Comparison of ENCODE assay signal across 10 cellular contexts in the genomic region with DNA sequence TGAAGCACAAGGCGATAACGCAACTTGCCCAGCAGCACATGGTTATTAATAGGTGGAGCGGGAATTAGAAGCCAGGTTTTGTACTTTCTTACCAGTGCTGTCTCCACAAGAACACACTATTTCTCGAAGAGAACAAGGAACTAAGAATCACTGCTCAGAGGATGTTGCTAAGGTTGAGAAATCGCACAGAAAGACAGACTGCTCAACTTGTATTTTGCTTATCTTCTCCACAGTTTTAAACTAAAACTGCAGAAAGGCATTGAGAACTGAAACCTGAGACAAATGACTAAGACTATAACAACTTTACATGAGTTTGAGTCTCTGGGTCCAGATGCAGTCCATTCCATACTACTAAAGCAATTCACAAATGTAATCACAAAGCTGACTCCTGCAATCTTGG. TPM values are rescaled to one million over a fixed set of nuclear protein-coding genes. Genes with fewer than 3 reads are reported as not detected.
A peak's percentile ranks its signal among the peaks of the same experiment; 100 is the strongest.
DNase-seq lines count a peak whose midpoint lies in the region; ATAC-seq and TF ChIP-seq lines count a peak whose summit lies in the region.
"Had no signal": no experiment of that assay in that cellular context is flagged by ENCODE, and none has a peak within 500 bp of the region (broad histone marks: within the 10 kb centered on the region; RNA-seq: fewer than 3 reads in every experiment).

No MANE protein-coding gene starts in this region.

- peak; percentile 29 to 61 for DNase-seq in NOMO-1 (lab: John Stamatoyannopoulos, UW; ENCODE audit: unreplicated experiment in 2 of 2)
- DNase-seq in NOMO-1 treated with dmso at 0.1 percent for 144 hours (lab: John Stamatoyannopoulos, UW; ENCODE audit: unreplicated experiment) = no peak
- DNase-seq in activated naive CD8-positive, alpha-beta T cell treated with anti-CD3 and anti-CD28 coated beads for 36 hours = no peak
- DNase-seq in spleen = no peak
- no peak for DNase-seq in NCI-H1694 treated with DMSO at 0.1 percent for 48 hours (lab: John Stamatoyannopoulos, UW)
- DNase-seq in 8988T = no peak
- no peak for DNase-seq in body of pancreas

- H3K27ac Mint-ChIP-seq in activated naive CD8-positive, alpha-beta T cell treated with anti-CD3 and anti-CD28 coated beads for 36 hours = peak overlapping the region; percentile 66

- H3K27ac ChIP-seq in spleen (peak overlapping the region in 6 of 8 donors; percentile 34 to 72 (median 60)), body of pancreas (peak overlapping the region in 1 of 4 donors; percentile 24)
- H3K27ac ChIP-seq: VCaP had no signal

- H3K27me3 Mint-ChIP-seq in activated naive CD8-positive, alpha-beta T cell treated with anti-CD3 and anti-CD28 coated beads for 36 hours = no peaks in the 10 kb centered on the region

- H3K27me3 ChIP-seq in spleen (replicated peaks in 1 of 7) = no peaks in the 10 kb centered on the region
- H3K27me3 ChIP-seq in body of pancreas = no peaks in the 10 kb centered on the region

- ATAC-seq in HG02973 (IDR thresholded peaks at IDR 0.05; ENCODE audit: unreplicated experiment) = peak; percentile 73
- ATAC-seq in body of pancreas = no peak

- peaks cover 59% of the 10 kb centered on the region for H3K4me1 Mint-ChIP-seq in activated naive CD8-positive, alpha-beta T cell treated with anti-CD3 and anti-CD28 coated beads for 36 hours

- TF ChIP-seq POLR2A in spleen (IDR thresholded peaks at IDR 0.05) (no peak), body of pancreas (IDR thresholded peaks at IDR 0.05) (no peak)

- H3K36me3 Mint-ChIP-seq in activated naive CD8-positive, alpha-beta T cell treated with anti-CD3 and anti-CD28 coated beads for 36 hours = peaks cover 40% of the 10 kb centered on the region

- H3K4me1 ChIP-seq in spleen (peaks cover 52 to 100% (median 84%) of the 10 kb centered on the region in 6 donors), body of pancreas (peaks cover 24% of the 10 kb centered on the region)

- intact Hi-C loops in spleen (cut with DNase I; ENCODE audit: low total_unique reads) = no loop called here
- intact Hi-C loops in body of pancreas (cut with DNase I) = no loop called here

- H3K9me3 ChIP-seq in spleen (no peaks in the 10 kb centered on the region), body of pancreas (no peaks in the 10 kb centered on the region)

- no peak overlapping the region for H3K4me3 Mint-ChIP-seq in activated naive CD8-positive, alpha-beta T cell treated with anti-CD3 and anti-CD28 coated beads for 36 hours
- H3K4me3 Mint-ChIP-seq: neural crest cell had no signal

- 47 to 67% (median 53%) methylated on average over 5 of the region's 5 CpGs for WGBS in spleen, 5 donors
- 74 to 79% methylated on average over 5 of the region's 5 CpGs for WGBS in body of pancreas, 2 donors

- H3K4me3 ChIP-seq in spleen (peak overlapping the region in 1 of 8 donors; percentile 8), body of pancreas (no peak overlapping the region)

- H3K36me3 ChIP-seq in spleen (peaks cover 0 to 15% (median 0%) of the 10 kb centered on the region in 6 donors), body of pancreas (replicated peaks in 1 of 2; ENCODE audit: insufficient read depth in 1 of 2, low read depth in 2 of 2) (no peaks in the 10 kb centered on the region)

- no peak for TF ChIP-seq CTCF in spleen (IDR thresholded peaks at IDR 0.05 in 8 of 11, conservative IDR thresholded peaks at IDR 0.05 in 3 of 11)
- TF ChIP-seq CTCF in body of pancreas (IDR thresholded peaks at IDR 0.05) = no peak

- H3K9me3 Mint-ChIP-seq in activated naive CD8-positive, alpha-beta T cell treated with anti-CD3 and anti-CD28 coated beads for 36 hours = no peaks in the 10 kb centered on the region
- H3K9me3 Mint-ChIP-seq: neural crest cell had no signal

RNA-seq across cellular contexts. Expression of gene PRKD3, which starts 6.2 kb away (rescaled TPM):
- 10 to 100 TPM; 41.7 to 42.1 TPM for total RNA-seq in activated naive CD8-positive, alpha-beta T cell treated with anti-CD3 and anti-CD28 coated beads for 36 hours
- total RNA-seq in spleen (10 to 100 TPM; 50.9 to 78.4 (median 76.2) TPM), body of pancreas (10 to 100 TPM in 1 of 2 donors, 1 to 10 TPM in 1; 8.2 to 15.3 TPM)
- 10 to 100 TPM; 12.2 to 21.0 (median 13.3) TPM for polyA plus RNA-seq in spleen

RNA-seq across cellular contexts. Expression of gene QPCT, which starts 26.0 kb away (rescaled TPM):
- 1 to 10 TPM; 2.5 to 3.0 TPM for total RNA-seq in activated naive CD8-positive, alpha-beta T cell treated with anti-CD3 and anti-CD28 coated beads for 36 hours
- total RNA-seq in spleen = 10 to 100 TPM; 11.5 to 46.0 (median 24.4) TPM
- 1 to 10 TPM; 4.2 to 9.4 (median 4.4) TPM for polyA plus RNA-seq in spleen
- total RNA-seq in body of pancreas = 1 to 10 TPM; 1.3 to 3.4 TPM
- total RNA-seq: neural crest cell had no signal

Comparison
In these comparisons a context has a peak if more than half of its experiments do, and no peak if none do; other contexts are left out.
1. DNase-seq: peak in NOMO-1 (2 of 2); none in NOMO-1 treated with dmso at 0.1 percent for 144 hours (single experiment), activated naive CD8-positive, alpha-beta T cell treated with anti-CD3 and anti-CD28 coated beads for 36 hours (single experiment), spleen (single experiment), NCI-H1694 treated with DMSO at 0.1 percent for 48 hours (single experiment), 8988T (single experiment) and body of pancreas (0 of 4).